Comparison of ENCODE assay signal across 17 cellular contexts in genomic region chr2:127661072-127661618, GRCh38. TPM values are rescaled to one million over a fixed set of nuclear protein-coding genes. Genes with fewer than 3 reads are reported as not detected.
A peak's percentile ranks its signal among the peaks of the same experiment; 100 is the strongest.
DNase-seq lines count a peak whose midpoint lies in the region; ATAC-seq, FAIRE-seq and TF ChIP-seq lines count a peak whose summit lies in the region.
"Had no signal": no experiment of that assay in that cellular context is flagged by ENCODE, and none has a peak within 500 bp of the region (broad histone marks: within the 10 kb centered on the region; RNA-seq: fewer than 3 reads in every experiment).

No MANE protein-coding gene starts in this region.

- H3K4me1 ChIP-seq in astrocyte (ENCODE audit: insufficient read depth, low read length): peaks cover 4% of the 10 kb centered on the region
- peaks cover 97% of the 10 kb centered on the region for H3K4me1 ChIP-seq in left ventricle myocardium inferior
- peaks cover 54 to 87% (median 69%) of the 10 kb centered on the region in 4 donors for H3K4me1 ChIP-seq in upper lobe of left lung
- no peaks in the 10 kb centered on the region for H3K4me1 ChIP-seq in Karpas-422 (ENCODE audit: low read length)

- H3K27me3 ChIP-seq in astrocyte (ENCODE audit: insufficient read depth, low read length) (peaks cover 20% of the 10 kb centered on the region), left ventricle myocardium inferior (ENCODE audit: low read depth) (peaks cover 7% of the 10 kb centered on the region), upper lobe of left lung (peaks cover 0 to 6% (median under 1%) of the 10 kb centered on the region in 4 donors), Karpas-422 (ENCODE audit: low read length) (no peaks in the 10 kb centered on the region)

- TF ChIP-seq CTCF in astrocyte (IDR thresholded peaks at IDR 0.05; ENCODE audit: insufficient read depth, low read depth, low read length) (no peak), left ventricle myocardium inferior (IDR thresholded peaks at IDR 0.05; ENCODE audit: borderline replicate concordance) (no peak), osteocyte (IDR thresholded peaks at IDR 0.05) (no peak), upper lobe of left lung (IDR thresholded peaks at IDR 0.05) (no peak), type B pancreatic cell (conservative IDR thresholded peaks at IDR 0.05) (no peak)

- DNase-seq in astrocyte (ENCODE audit: low read depth) (peak; percentile 41), left ventricle myocardium inferior (no peak), osteocyte (ENCODE audit: extremely low spot score, unreplicated experiment) (no peak), upper lobe of left lung (peak; percentile 17 to 50), type B pancreatic cell (ENCODE audit: extremely low spot score, unreplicated experiment) (no peak), Karpas-422 (no peak)
- DNase-seq: activated CD4-positive, alpha-beta T cell treated with anti-CD3 and anti-CD28 coated beads for 48 hours; CD8-positive, alpha-beta T cell; GF-D8; immature natural killer cell; KG1; NCI-H2107; stimulated activated CD4-positive, alpha-beta T cell treated with anti-CD3 and anti-CD28 coated beads, Interleukin-1b, Interleukin-23, amount 100 ng/mL, for 48 hours had no signal

- no peak overlapping the region for H3K4me3 ChIP-seq in astrocyte (ENCODE audit: insufficient read depth, low read depth, low read length)
- H3K4me3 ChIP-seq in left ventricle myocardium inferior: peak overlapping the region; percentile 28
- peak overlapping the region in 1 of 4 donors; percentile 0 for H3K4me3 ChIP-seq in upper lobe of left lung
- H3K4me3 ChIP-seq in Karpas-422 (ENCODE audit: low read length): no peak overlapping the region

- peaks cover 12% of the 10 kb centered on the region for H3K79me2 ChIP-seq in astrocyte (ENCODE audit: insufficient read depth, low read length)
- H3K79me2 ChIP-seq in Karpas-422 (ENCODE audit: low read length): no peaks in the 10 kb centered on the region

- peaks cover 30% of the 10 kb centered on the region for H3K4me1 Mint-ChIP-seq in astrocyte (ENCODE audit: low read depth, unreplicated experiment)
- H3K4me1 Mint-ChIP-seq in osteocyte (ENCODE audit: unreplicated experiment): peaks cover 47% of the 10 kb centered on the region
- peaks cover 5% of the 10 kb centered on the region for H3K4me1 Mint-ChIP-seq in type B pancreatic cell (ENCODE audit: unreplicated experiment)
- H3K4me1 Mint-ChIP-seq: activated T-helper 17 cell treated with anti-CD3 and anti-CD28 coated beads, Interleukin-2, amount 50 U/mL, for 72 hours; immature natural killer cell had no signal

- no peak for TF ChIP-seq POLR2A in upper lobe of left lung (IDR thresholded peaks at IDR 0.05)

- H3K9me3 Mint-ChIP-seq in astrocyte (ENCODE audit: unreplicated experiment) (peaks cover 3% of the 10 kb centered on the region), osteocyte (ENCODE audit: unreplicated experiment) (no peaks in the 10 kb centered on the region), type B pancreatic cell (no peaks in the 10 kb centered on the region)
- H3K9me3 Mint-ChIP-seq: activated T-helper 17 cell treated with anti-CD3 and anti-CD28 coated beads, Interleukin-2, amount 50 U/mL, for 72 hours; CD8-positive, alpha-beta T cell; immature natural killer cell had no signal

- no peak for TF ChIP-seq EP300 in upper lobe of left lung (IDR thresholded peaks at IDR 0.05)

- peaks cover 9% of the 10 kb centered on the region for H3K27me3 Mint-ChIP-seq in astrocyte (ENCODE audit: low read depth, unreplicated experiment)
- no peaks in the 10 kb centered on the region for H3K27me3 Mint-ChIP-seq in osteocyte (ENCODE audit: unreplicated experiment)
- H3K27me3 Mint-ChIP-seq in type B pancreatic cell: peaks cover 34% of the 10 kb centered on the region

- H3K27ac Mint-ChIP-seq in astrocyte (ENCODE audit: unreplicated experiment) (peak overlapping the region; percentile 34), osteocyte (ENCODE audit: unreplicated experiment) (peak overlapping the region; percentile 8), type B pancreatic cell (no peak overlapping the region)
- H3K27ac Mint-ChIP-seq: activated T-helper 17 cell treated with anti-CD3 and anti-CD28 coated beads, Interleukin-2, amount 50 U/mL, for 72 hours; CD8-positive, alpha-beta T cell; immature natural killer cell had no signal

- H3K4me2 ChIP-seq in astrocyte (ENCODE audit: low read length) (no peak overlapping the region), Karpas-422 (ENCODE audit: low read depth, low read length, poor library complexity, severe bottlenecking) (no peak overlapping the region)

- H3K9ac ChIP-seq in astrocyte (ENCODE audit: low read length) (no peak overlapping the region), Karpas-422 (ENCODE audit: low read length) (no peak overlapping the region)

- no peaks in the 10 kb centered on the region for H3K9me2 ChIP-seq in Karpas-422 (replicated peaks; ENCODE audit: insufficient read depth, low read length)

- H2AFZ ChIP-seq in astrocyte (ENCODE audit: low read depth, low read length) (no peak overlapping the region), Karpas-422 (ENCODE audit: low read length) (no peak overlapping the region)

- intact Hi-C loops in left ventricle myocardium inferior (cut with micrococcal nuclease): no loop called here

- H3K36me3 Mint-ChIP-seq in astrocyte (ENCODE audit: low read depth, unreplicated experiment) (peaks cover 31% of the 10 kb centered on the region), osteocyte (ENCODE audit: unreplicated experiment) (peaks cover 4% of the 10 kb centered on the region), type B pancreatic cell (no peaks in the 10 kb centered on the region)
- H3K36me3 Mint-ChIP-seq: CD8-positive, alpha-beta T cell; immature natural killer cell had no signal

- H3K36me3 ChIP-seq in astrocyte (ENCODE audit: insufficient read depth, low read length) (no peaks in the 10 kb centered on the region), left ventricle myocardium inferior (peaks cover 34% of the 10 kb centered on the region), upper lobe of left lung (peaks cover 0 to 31% (median 4%) of the 10 kb centered on the region in 4 donors), Karpas-422 (ENCODE audit: insufficient read depth, low read length) (no peaks in the 10 kb centered on the region)

- no peak overlapping the region for H3K4me3 Mint-ChIP-seq in astrocyte (ENCODE audit: unreplicated experiment)
- no peak overlapping the region for H3K4me3 Mint-ChIP-seq in osteocyte (ENCODE audit: unreplicated experiment)
- H3K4me3 Mint-ChIP-seq in type B pancreatic cell: no peak overlapping the region
- H3K4me3 Mint-ChIP-seq: activated T-helper 17 cell treated with anti-CD3 and anti-CD28 coated beads, Interleukin-2, amount 50 U/mL, for 72 hours; CD8-positive, alpha-beta T cell; immature natural killer cell had no signal

- no peak overlapping the region for H3K27ac ChIP-seq in astrocyte (ENCODE audit: low read depth, low read length)
- H3K27ac ChIP-seq in left ventricle myocardium inferior (replicated peaks): peak overlapping the region; percentile 99
- H3K27ac ChIP-seq in upper lobe of left lung: peak overlapping the region; percentile 84 to 96 (median 86)
- no peak overlapping the region for H3K27ac ChIP-seq in Karpas-422 (ENCODE audit: low read length)

- H3K9me3 ChIP-seq in astrocyte (ENCODE audit: insufficient read depth, low read depth, low read length) (no peaks in the 10 kb centered on the region), left ventricle myocardium inferior (replicated peaks) (no peaks in the 10 kb centered on the region), upper lobe of left lung (no peaks in the 10 kb centered on the region), Karpas-422 (ENCODE audit: low read length) (no peaks in the 10 kb centered on the region)

- no peak for FAIRE-seq in astrocyte (lab: Jason Lieb, UNC)
- FAIRE-seq: GM18507 had no signal

- ATAC-seq in upper lobe of left lung (ENCODE audit: low FRiP score in 2 of 2) (peak in 1 of 2 donors; percentile 66), HG02884 (IDR thresholded peaks at IDR 0.05; ENCODE audit: unreplicated experiment) (no peak), GM18517 (IDR thresholded peaks at IDR 0.05; ENCODE audit: unreplicated experiment) (no peak)
- ATAC-seq: activated T-helper 17 cell treated with anti-CD3 and anti-CD28 coated beads, Interleukin-2, amount 50 U/mL, for 72 hours; CD8-positive, alpha-beta T cell had no signal

- peaks cover 40% of the 10 kb centered on the region for H4K20me1 ChIP-seq in astrocyte (ENCODE audit: insufficient read depth, low read length)
- H4K20me1 ChIP-seq in Karpas-422 (ENCODE audit: insufficient read depth, low read depth, low read length): no peaks in the 10 kb centered on the region

- WGBS in upper lobe of left lung, 2 donors: 71 to 84% methylated on average over 9 to 14 of the region's 14 CpGs

RNA-seq across cellular contexts. Expression of gene LIMS2, which starts 14.2 kb away (rescaled TPM):
- total RNA-seq in astrocyte: 73.3 and 75.1 TPM in 2 replicates
- 173 TPM for total RNA-seq in left ventricle myocardium inferior
- total RNA-seq in osteocyte: 49.3 and 51.0 TPM in 2 replicates
- total RNA-seq in upper lobe of left lung: 100 to 1,000 TPM in 4 of 6 donors, 10 to 100 TPM in 2; 33.6 to 169 (median 109) TPM
- total RNA-seq in type B pancreatic cell (ENCODE audit: low replicate concordance): 13.1 and 20.5 TPM in 2 replicates
- 0.32 and 0.56 TPM in 2 replicates for total RNA-seq in Karpas-422 (2014; rRNA removed; shearing (Covaris generic); ENCODE audit: low replicate concordance)

RNA-seq across cellular contexts. Expression of gene GPR17, which starts 15.2 kb away (rescaled TPM):
- total RNA-seq in astrocyte (0.18 TPM in 1 of 2 replicates, not detected in the other), left ventricle myocardium inferior (0.16 TPM), osteocyte (not detected in 2 replicates), upper lobe of left lung (under 1 TPM in 3 of 6 donors, not detected in 3; 0.17 to 0.46 (median 0.24) TPM), type B pancreatic cell (ENCODE audit: low replicate concordance) (0.19 TPM in 1 of 2 replicates, not detected in the other)
- total RNA-seq in Karpas-422 (2014; rRNA removed; shearing (Covaris generic); ENCODE audit: low replicate concordance): not detected in 2 replicates
- total RNA-seq: activated T-helper 17 cell treated with anti-CD3 and anti-CD28 coated beads, Interleukin-2, amount 50 U/mL, for 72 hours; CD8-positive, alpha-beta T cell had no signal

RNA-seq across cellular contexts. Expression of gene SFT2D3, which starts 40.2 kb away (rescaled TPM):
- total RNA-seq in astrocyte: 2.9 and 3.0 TPM in 2 replicates
- 2.9 TPM for total RNA-seq in left ventricle myocardium inferior
- total RNA-seq in osteocyte: 7.5 and 8.4 TPM in 2 replicates
- 10 to 100 TPM in 2 of 6 donors, 1 to 10 TPM in 4; 6.4 to 13.1 (median 9.1) TPM for total RNA-seq in upper lobe of left lung
- 10.7 and 12.5 TPM in 2 replicates for total RNA-seq in type B pancreatic cell (ENCODE audit: low replicate concordance)
- total RNA-seq in Karpas-422 (2014; rRNA removed; shearing (Covaris generic); ENCODE audit: low replicate concordance): 3.2 and 4.0 TPM in 2 replicates

Comparison
In these comparisons a context has a peak if more than half of its experiments do, and no peak if none do; other contexts are left out.
1. DNase-seq: peak in astrocyte (single experiment) and upper lobe of left lung (2 of 2); none in left ventricle myocardium inferior (single experiment), osteocyte (single experiment), type B pancreatic cell (single experiment) and Karpas-422 (single experiment).
2. H3K27ac ChIP-seq: peak in left ventricle myocardium inferior (single experiment) and upper lobe of left lung (4 of 4); none in astrocyte (single experiment) and Karpas-422 (single experiment).